In the genomic region with DNA sequence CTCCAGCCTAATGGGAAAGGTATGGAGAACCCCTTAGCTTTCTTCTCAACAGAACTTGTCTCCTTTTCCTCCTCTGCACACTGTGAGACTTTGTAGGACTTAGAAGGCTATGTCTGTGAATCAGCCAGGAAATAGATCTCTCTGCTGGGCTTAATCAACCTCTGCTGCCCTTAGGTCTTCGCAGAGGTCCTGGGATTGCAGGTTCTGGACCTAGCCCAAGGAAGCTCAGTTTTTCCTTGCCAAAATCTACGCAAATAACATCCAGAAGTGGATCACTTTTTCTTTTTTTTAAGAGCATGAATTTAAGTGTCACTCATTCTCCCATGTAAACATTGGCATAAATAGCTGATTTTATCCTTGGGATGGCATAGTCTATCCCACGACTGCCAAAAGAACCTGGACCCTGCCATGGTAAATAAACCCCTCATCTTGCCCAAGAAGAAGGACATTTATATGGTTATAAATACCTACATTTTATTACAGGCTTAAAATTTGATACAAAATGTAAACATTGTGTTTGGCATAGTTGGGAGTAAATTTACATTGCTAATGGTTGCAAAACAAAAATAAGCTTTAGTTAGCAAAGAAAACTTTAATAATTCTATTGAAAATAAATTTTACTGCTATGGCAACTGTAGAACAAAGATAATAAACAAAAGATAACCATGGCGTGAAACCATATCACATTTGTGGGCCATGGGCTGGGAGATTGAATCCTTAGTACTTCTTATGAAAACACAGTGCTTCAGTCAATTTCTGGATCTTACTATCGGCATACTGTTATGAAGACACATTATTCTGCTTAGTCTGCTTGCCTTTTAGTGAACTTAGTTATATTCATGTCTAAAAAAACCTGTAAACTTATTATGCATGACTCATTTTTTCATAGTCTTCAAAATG, we compare ENCODE assay signal across 1 cellular context.
TF ChIP-seq lines count a peak whose summit lies in the region.

No MANE protein-coding gene starts in this region.

TF ChIP-seq in HEK293, 187 proteins besides CTCF, POLR2A, EP300 and RAD21 (continued from another document and continues in another):
- TF ChIP-seq, protein P1, sequence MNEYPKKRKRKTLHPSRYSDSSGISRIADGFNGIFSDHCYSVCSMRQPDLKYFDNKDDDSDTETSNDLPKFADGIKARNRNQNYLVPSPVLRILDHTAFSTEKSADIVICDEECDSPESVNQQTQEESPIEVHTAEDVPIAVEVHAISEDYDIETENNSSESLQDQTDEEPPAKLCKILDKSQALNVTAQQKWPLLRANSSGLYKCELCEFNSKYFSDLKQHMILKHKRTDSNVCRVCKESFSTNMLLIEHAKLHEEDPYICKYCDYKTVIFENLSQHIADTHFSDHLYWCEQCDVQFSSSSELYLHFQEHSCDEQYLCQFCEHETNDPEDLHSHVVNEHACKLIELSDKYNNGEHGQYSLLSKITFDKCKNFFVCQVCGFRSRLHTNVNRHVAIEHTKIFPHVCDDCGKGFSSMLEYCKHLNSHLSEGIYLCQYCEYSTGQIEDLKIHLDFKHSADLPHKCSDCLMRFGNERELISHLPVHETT (tag by site-specific recombination; IDR thresholded peaks at IDR 0.05) = no peak
- TF ChIP-seq YY2 (tag by site-specific recombination; IDR thresholded peaks at IDR 0.05) (no peak), ZNF23 (tag by site-specific recombination; IDR thresholded peaks at IDR 0.05; ENCODE audit: borderline replicate concordance) (no peak), ZNF19 (tag by site-specific recombination; IDR thresholded peaks at IDR 0.05; ENCODE audit: low read depth) (0 out of 2 replicates have a peak, but pooled peaks have one; percentile 45), ZNF423 (tag by site-specific recombination; IDR thresholded peaks at IDR 0.05) (0 out of 2 replicates have a peak, but pooled peaks have one; percentile 32), ZXDB (tag by site-specific recombination; IDR thresholded peaks at IDR 0.05) (peak; percentile 84), IKZF3 (tag by site-specific recombination; IDR thresholded peaks at IDR 0.05) (peak; percentile 20; the same call in 1 of the 2 replicates), GLI2 (tag by site-specific recombination; IDR thresholded peaks at IDR 0.05; ENCODE audit: borderline replicate concordance, low read depth) (peak; percentile 68), ZNF629 (tag by site-specific recombination; IDR thresholded peaks at IDR 0.05) (0 out of 2 replicates have a peak, but pooled peaks have one; percentile 9), PRDM1 (tag by site-specific recombination; IDR thresholded peaks at IDR 0.05) (peak; percentile 21; the same call in 1 of the 2 replicates), ZNF510 (tag by site-specific recombination; IDR thresholded peaks at IDR 0.05; ENCODE audit: insufficient replicate concordance) (peak; percentile 21), SCRT2 (tag by site-specific recombination; IDR thresholded peaks at IDR 0.05) (no peak), ZNF610 (tag by site-specific recombination; IDR thresholded peaks at IDR 0.05; ENCODE audit: borderline replicate concordance) (no peak), ZFP37 (tag by site-specific recombination; IDR thresholded peaks at IDR 0.05) (no peak), ZNF561 (tag by site-specific recombination; IDR thresholded peaks at IDR 0.05; ENCODE audit: borderline replicate concordance) (peak; percentile 25; the same call in 1 of the 2 replicates), ZBTB8A (tag by site-specific recombination; IDR thresholded peaks at IDR 0.05) (peak; percentile 38; the same call in 1 of the 2 replicates), ZBTB7A (tag by site-specific recombination; IDR thresholded peaks at IDR 0.05; ENCODE audit: low read depth) (no peak), ZNF501 (tag by site-specific recombination; IDR thresholded peaks at IDR 0.05) (no peak), ZNF223 (tag by site-specific recombination; IDR thresholded peaks at IDR 0.05) (no peak), ZNF658 (tag by site-specific recombination; IDR thresholded peaks at IDR 0.05) (no peak), ZNF776 (tag by site-specific recombination; IDR thresholded peaks at IDR 0.05; ENCODE audit: borderline replicate concordance) (no peak), ZSCAN30 (tag by site-specific recombination; IDR thresholded peaks at IDR 0.05) (peak; percentile 82; the same call in 1 of the 2 replicates), ZEB2 (tag by site-specific recombination; IDR thresholded peaks at IDR 0.05) (peak; percentile 47), ZNF473 (tag by site-specific recombination; IDR thresholded peaks at IDR 0.05) (no peak), ZNF350 (tag by site-specific recombination; IDR thresholded peaks at IDR 0.05) (no peak), ZNF843 (tag by site-specific recombination; IDR thresholded peaks at IDR 0.05) (peak; percentile 95)
- TF ChIP-seq, protein P2, sequence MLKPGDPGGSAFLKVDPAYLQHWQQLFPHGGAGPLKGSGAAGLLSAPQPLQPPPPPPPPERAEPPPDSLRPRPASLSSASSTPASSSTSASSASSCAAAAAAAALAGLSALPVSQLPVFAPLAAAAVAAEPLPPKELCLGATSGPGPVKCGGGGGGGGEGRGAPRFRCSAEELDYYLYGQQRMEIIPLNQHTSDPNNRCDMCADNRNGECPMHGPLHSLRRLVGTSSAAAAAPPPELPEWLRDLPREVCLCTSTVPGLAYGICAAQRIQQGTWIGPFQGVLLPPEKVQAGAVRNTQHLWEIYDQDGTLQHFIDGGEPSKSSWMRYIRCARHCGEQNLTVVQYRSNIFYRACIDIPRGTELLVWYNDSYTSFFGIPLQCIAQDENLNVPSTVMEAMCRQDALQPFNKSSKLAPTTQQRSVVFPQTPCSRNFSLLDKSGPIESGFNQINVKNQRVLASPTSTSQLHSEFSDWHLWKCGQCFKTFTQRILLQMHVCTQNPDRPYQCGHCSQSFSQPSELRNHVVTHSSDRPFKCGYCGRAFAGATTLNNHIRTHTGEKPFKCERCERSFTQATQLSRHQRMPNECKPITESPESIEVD (tag by site-specific recombination; IDR thresholded peaks at IDR 0.05) = peak; percentile 87
- TF ChIP-seq, protein P3, sequence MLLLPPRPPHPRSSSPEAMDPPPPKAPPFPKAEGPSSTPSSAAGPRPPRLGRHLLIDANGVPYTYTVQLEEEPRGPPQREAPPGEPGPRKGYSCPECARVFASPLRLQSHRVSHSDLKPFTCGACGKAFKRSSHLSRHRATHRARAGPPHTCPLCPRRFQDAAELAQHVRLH (tag by site-specific recombination; IDR thresholded peaks at IDR 0.05) = peak; percentile 87
- TF ChIP-seq, protein P4, sequence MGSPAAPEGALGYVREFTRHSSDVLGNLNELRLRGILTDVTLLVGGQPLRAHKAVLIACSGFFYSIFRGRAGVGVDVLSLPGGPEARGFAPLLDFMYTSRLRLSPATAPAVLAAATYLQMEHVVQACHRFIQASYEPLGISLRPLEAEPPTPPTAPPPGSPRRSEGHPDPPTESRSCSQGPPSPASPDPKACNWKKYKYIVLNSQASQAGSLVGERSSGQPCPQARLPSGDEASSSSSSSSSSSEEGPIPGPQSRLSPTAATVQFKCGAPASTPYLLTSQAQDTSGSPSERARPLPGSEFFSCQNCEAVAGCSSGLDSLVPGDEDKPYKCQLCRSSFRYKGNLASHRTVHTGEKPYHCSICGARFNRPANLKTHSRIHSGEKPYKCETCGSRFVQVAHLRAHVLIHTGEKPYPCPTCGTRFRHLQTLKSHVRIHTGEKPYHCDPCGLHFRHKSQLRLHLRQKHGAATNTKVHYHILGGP (tag by site-specific recombination; IDR thresholded peaks at IDR 0.05) = 0 out of 2 replicates have a peak, but pooled peaks have one; percentile 20
- TF ChIP-seq, protein P5, sequence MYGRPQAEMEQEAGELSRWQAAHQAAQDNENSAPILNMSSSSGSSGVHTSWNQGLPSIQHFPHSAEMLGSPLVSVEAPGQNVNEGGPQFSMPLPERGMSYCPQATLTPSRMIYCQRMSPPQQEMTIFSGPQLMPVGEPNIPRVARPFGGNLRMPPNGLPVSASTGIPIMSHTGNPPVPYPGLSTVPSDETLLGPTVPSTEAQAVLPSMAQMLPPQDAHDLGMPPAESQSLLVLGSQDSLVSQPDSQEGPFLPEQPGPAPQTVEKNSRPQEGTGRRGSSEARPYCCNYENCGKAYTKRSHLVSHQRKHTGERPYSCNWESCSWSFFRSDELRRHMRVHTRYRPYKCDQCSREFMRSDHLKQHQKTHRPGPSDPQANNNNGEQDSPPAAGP (tag by site-specific recombination; IDR thresholded peaks at IDR 0.05) = no peak
- TF ChIP-seq, protein P6, sequence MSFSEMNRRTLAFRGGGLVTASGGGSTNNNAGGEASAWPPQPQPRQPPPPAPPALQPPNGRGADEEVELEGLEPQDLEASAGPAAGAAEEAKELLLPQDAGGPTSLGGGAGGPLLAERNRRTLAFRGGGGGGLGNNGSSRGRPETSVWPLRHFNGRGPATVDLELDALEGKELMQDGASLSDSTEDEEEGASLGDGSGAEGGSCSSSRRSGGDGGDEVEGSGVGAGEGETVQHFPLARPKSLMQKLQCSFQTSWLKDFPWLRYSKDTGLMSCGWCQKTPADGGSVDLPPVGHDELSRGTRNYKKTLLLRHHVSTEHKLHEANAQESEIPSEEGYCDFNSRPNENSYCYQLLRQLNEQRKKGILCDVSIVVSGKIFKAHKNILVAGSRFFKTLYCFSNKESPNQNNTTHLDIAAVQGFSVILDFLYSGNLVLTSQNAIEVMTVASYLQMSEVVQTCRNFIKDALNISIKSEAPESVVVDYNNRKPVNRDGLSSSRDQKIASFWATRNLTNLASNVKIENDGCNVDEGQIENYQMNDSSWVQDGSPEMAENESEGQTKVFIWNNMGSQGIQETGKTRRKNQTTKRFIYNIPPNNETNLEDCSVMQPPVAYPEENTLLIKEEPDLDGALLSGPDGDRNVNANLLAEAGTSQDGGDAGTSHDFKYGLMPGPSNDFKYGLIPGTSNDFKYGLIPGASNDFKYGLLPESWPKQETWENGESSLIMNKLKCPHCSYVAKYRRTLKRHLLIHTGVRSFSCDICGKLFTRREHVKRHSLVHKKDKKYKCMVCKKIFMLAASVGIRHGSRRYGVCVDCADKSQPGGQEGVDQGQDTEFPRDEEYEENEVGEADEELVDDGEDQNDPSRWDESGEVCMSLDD (tag by site-specific recombination; IDR thresholded peaks at IDR 0.05) = no peak
- TF ChIP-seq, protein P7, sequence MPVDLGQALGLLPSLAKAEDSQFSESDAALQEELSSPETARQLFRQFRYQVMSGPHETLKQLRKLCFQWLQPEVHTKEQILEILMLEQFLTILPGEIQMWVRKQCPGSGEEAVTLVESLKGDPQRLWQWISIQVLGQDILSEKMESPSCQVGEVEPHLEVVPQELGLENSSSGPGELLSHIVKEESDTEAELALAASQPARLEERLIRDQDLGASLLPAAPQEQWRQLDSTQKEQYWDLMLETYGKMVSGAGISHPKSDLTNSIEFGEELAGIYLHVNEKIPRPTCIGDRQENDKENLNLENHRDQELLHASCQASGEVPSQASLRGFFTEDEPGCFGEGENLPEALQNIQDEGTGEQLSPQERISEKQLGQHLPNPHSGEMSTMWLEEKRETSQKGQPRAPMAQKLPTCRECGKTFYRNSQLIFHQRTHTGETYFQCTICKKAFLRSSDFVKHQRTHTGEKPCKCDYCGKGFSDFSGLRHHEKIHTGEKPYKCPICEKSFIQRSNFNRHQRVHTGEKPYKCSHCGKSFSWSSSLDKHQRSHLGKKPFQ (tag by site-specific recombination; IDR thresholded peaks at IDR 0.05) = 0 out of 2 replicates have a peak, but pooled peaks have one; percentile 12
- TF ChIP-seq, protein P8, sequence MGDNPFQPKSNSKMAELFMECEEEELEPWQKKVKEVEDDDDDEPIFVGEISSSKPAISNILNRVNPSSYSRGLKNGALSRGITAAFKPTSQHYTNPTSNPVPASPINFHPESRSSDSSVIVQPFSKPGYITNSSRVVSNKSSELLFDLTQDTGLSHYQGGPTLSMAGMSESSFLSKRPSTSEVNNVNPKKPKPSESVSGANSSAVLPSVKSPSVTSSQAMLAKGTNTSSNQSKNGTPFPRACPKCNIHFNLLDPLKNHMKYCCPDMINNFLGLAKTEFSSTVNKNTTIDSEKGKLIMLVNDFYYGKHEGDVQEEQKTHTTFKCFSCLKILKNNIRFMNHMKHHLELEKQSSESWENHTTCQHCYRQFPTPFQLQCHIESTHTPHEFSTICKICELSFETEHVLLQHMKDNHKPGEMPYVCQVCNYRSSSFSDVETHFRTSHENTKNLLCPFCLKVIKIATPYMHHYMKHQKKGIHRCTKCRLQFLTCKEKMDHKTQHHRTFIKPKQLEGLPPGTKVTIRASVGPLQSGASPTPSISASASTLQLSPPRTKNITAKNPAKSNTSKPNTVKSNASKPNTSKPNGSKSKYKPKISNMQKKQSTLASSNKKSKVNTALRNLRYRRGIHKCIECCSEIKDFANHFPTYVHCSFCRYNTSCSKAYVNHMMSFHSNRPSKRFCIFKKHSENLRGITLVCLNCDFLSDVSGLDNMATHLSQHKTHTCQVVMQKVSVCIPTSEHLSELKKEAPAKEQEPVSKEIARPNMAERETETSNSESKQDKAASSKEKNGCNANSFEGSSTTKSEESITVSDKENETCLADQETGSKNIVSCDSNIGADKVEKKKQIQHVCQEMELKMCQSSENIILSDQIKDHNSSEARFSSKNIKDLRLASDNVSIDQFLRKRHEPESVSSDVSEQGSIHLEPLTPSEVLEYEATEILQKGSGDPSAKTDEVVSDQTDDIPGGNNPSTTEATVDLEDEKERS (tag by site-specific recombination; IDR thresholded peaks at IDR 0.05) = no peak
- TF ChIP-seq, protein P9, sequence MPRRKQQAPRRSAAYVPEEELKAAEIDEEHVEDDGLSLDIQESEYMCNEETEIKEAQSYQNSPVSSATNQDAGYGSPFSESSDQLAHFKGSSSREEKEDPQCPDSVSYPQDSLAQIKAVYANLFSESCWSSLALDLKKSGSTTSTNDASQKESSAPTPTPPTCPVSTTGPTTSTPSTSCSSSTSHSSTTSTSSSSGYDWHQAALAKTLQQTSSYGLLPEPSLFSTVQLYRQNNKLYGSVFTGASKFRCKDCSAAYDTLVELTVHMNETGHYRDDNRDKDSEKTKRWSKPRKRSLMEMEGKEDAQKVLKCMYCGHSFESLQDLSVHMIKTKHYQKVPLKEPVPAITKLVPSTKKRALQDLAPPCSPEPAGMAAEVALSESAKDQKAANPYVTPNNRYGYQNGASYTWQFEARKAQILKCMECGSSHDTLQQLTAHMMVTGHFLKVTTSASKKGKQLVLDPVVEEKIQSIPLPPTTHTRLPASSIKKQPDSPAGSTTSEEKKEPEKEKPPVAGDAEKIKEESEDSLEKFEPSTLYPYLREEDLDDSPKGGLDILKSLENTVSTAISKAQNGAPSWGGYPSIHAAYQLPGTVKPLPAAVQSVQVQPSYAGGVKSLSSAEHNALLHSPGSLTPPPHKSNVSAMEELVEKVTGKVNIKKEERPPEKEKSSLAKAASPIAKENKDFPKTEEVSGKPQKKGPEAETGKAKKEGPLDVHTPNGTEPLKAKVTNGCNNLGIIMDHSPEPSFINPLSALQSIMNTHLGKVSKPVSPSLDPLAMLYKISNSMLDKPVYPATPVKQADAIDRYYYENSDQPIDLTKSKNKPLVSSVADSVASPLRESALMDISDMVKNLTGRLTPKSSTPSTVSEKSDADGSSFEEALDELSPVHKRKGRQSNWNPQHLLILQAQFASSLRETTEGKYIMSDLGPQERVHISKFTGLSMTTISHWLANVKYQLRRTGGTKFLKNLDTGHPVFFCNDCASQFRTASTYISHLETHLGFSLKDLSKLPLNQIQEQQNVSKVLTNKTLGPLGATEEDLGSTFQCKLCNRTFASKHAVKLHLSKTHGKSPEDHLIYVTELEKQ (tag by site-specific recombination; IDR thresholded peaks at IDR 0.05; ENCODE audit: borderline replicate concordance) = no peak
